In genomic region chr15:51702710-51703109, GRCh38 we compare ENCODE assay signal across 1 cellular context.
TF ChIP-seq lines count a peak whose summit lies in the region.

No MANE protein-coding gene starts in this region.

TF ChIP-seq in K562, 482 proteins besides CTCF, POLR2A, EP300 and RAD21 (continued from another document and continues in another):
- TF ChIP-seq, protein P1, sequence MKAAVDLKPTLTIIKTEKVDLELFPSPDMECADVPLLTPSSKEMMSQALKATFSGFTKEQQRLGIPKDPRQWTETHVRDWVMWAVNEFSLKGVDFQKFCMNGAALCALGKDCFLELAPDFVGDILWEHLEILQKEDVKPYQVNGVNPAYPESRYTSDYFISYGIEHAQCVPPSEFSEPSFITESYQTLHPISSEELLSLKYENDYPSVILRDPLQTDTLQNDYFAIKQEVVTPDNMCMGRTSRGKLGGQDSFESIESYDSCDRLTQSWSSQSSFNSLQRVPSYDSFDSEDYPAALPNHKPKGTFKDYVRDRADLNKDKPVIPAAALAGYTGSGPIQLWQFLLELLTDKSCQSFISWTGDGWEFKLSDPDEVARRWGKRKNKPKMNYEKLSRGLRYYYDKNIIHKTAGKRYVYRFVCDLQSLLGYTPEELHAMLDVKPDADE (conservative IDR thresholded peaks at IDR 0.05; ENCODE audit: control insufficient read depth, low read depth, low read length): no peak
- peak; percentile 88 for TF ChIP-seq SMARCA4 (IDR thresholded peaks at IDR 0.05)
- no peak for TF ChIP-seq RFX7 (CRISPR knock-in tag; IDR thresholded peaks at IDR 0.05)
- no peak for TF ChIP-seq ZNF408 (CRISPR knock-in tag; IDR thresholded peaks at IDR 0.05; ENCODE audit: low read depth)
- peak; percentile 80 for TF ChIP-seq C11orf30 (IDR thresholded peaks at IDR 0.05; ENCODE audit: low read depth)
- TF ChIP-seq ZNF79 (CRISPR knock-in tag; IDR thresholded peaks at IDR 0.05; ENCODE audit: low read depth): no peak
- TF ChIP-seq RBBP5 (IDR thresholded peaks at IDR 0.05; ENCODE audit: borderline replicate concordance, insufficient read depth, low read length, poor library complexity, severe bottlenecking): no peak
- no peak for TF ChIP-seq U2AF2 (optimal IDR thresholded peaks at IDR 0.05; ENCODE audit: low read depth, low read length)
- no peak for TF ChIP-seq NFE2L1 (tag; IDR thresholded peaks at IDR 0.05; ENCODE audit: borderline replicate concordance, low read depth)
- TF ChIP-seq, protein P2, sequence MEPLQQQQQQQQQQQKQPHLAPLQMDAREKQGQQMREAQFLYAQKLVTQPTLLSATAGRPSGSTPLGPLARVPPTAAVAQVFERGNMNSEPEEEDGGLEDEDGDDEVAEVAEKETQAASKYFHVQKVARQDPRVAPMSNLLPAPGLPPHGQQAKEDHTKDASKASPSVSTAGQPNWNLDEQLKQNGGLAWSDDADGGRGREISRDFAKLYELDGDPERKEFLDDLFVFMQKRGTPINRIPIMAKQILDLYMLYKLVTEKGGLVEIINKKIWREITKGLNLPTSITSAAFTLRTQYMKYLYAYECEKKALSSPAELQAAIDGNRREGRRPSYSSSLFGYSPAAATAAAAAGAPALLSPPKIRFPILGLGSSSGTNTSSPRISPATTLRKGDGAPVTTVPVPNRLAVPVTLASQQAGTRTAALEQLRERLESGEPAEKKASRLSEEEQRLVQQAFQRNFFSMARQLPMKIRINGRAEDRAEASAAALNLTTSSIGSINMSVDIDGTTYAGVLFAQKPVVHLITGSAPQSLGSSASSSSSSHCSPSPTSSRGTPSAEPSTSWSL (CRISPR knock-in tag; IDR thresholded peaks at IDR 0.05; ENCODE audit: borderline replicate concordance): no peak
- TF ChIP-seq RBM22 (IDR thresholded peaks at IDR 0.05; ENCODE audit: low read depth, low read length, poor library complexity, severe bottlenecking): no peak
- peak; percentile 97 for TF ChIP-seq ARID3A (IDR thresholded peaks at IDR 0.05; ENCODE audit: borderline replicate concordance, low read depth, low read length)
- no peak for TF ChIP-seq MCM3 (IDR thresholded peaks at IDR 0.05)
- TF ChIP-seq JUNB (CRISPR knock-in tag; conservative IDR thresholded peaks at IDR 0.05): no peak
- TF ChIP-seq CBFA2T3 (IDR thresholded peaks at IDR 0.05): peak; percentile 89
- no peak for TF ChIP-seq SMAD4 (CRISPR knock-in tag; conservative IDR thresholded peaks at IDR 0.05)
- peak in 1 of 2 experiments; percentile 35; a peak in 1 of 4 replicates for TF ChIP-seq TRIM24 (IDR thresholded peaks at IDR 0.05)
- TF ChIP-seq SUPT5H (IDR thresholded peaks at IDR 0.05): no peak
- TF ChIP-seq SETDB1 (IDR thresholded peaks at IDR 0.05; ENCODE audit: low read length): no peak
- no peak for TF ChIP-seq BCOR (IDR thresholded peaks at IDR 0.05)
- no peak for TF ChIP-seq HNRNPLL (IDR thresholded peaks at IDR 0.05; ENCODE audit: low read depth, low read length, poor library complexity, severe bottlenecking)
- peak; percentile 31; the same call in 1 of the 2 replicates for TF ChIP-seq CC2D1A (IDR thresholded peaks at IDR 0.05)
- TF ChIP-seq ZNF280A (IDR thresholded peaks at IDR 0.05; ENCODE audit: low read depth, partially characterized antibody): no peak
- no peak for TF ChIP-seq FOXP1 (CRISPR knock-in tag; IDR thresholded peaks at IDR 0.05)
- TF ChIP-seq HNRNPK (IDR thresholded peaks at IDR 0.05; ENCODE audit: low read depth, low read length, poor library complexity, severe bottlenecking): no peak
- no peak for TF ChIP-seq ZFP36 (IDR thresholded peaks at IDR 0.05; ENCODE audit: low read depth, low read length, partially characterized antibody)
- TF ChIP-seq NFE2 (IDR thresholded peaks at IDR 0.05; ENCODE audit: low read depth): peak; percentile 88
- no peak for TF ChIP-seq ARID2 (IDR thresholded peaks at IDR 0.05)
- TF ChIP-seq SRSF1 (IDR thresholded peaks at IDR 0.05; ENCODE audit: low read depth, low read length): no peak
- TF ChIP-seq BACH1 (tag; IDR thresholded peaks at IDR 0.05): no peak
- no peak for TF ChIP-seq MCM7 (IDR thresholded peaks at IDR 0.05)
- TF ChIP-seq CBX1 (IDR thresholded peaks at IDR 0.05; ENCODE audit: low read depth): no peak
- TF ChIP-seq MAFK (IDR thresholded peaks at IDR 0.05; ENCODE audit: low read length): peak; percentile 55; the same call in 1 of the 2 replicates
- TF ChIP-seq DLX4 (CRISPR knock-in tag; IDR thresholded peaks at IDR 0.05): no peak
- no peak for TF ChIP-seq MTA3 (IDR thresholded peaks at IDR 0.05; ENCODE audit: borderline replicate concordance)
- TF ChIP-seq HDAC6 (IDR thresholded peaks at IDR 0.05; ENCODE audit: low read depth, low read length): no peak
- no peak for TF ChIP-seq ZNF140 (CRISPR knock-in tag; IDR thresholded peaks at IDR 0.05)
- TF ChIP-seq PTTG1 (tag; IDR thresholded peaks at IDR 0.05; ENCODE audit: low read depth): no peak
- no peak for TF ChIP-seq KHSRP (IDR thresholded peaks at IDR 0.05)
- TF ChIP-seq ZNF165 (CRISPR knock-in tag; IDR thresholded peaks at IDR 0.05; ENCODE audit: borderline replicate concordance): no peak
- no peak for TF ChIP-seq HSF4 (CRISPR knock-in tag; IDR thresholded peaks at IDR 0.05; ENCODE audit: borderline replicate concordance)
- TF ChIP-seq ILF3 (IDR thresholded peaks at IDR 0.05; ENCODE audit: borderline replicate concordance): no peak
- no peak for TF ChIP-seq SP1 (CRISPR knock-in tag; IDR thresholded peaks at IDR 0.05)
- no peak for TF ChIP-seq YY1 (IDR thresholded peaks at IDR 0.05; ENCODE audit: borderline replicate concordance in 1 of 3, control insufficient read depth in 1 of 3, extremely low read depth in 1 of 3, insufficient read depth in 3 of 3, insufficient read length in 1 of 3, insufficient replicate concordance in 2 of 3, low read depth in 1 of 3, low read length in 2 of 3)
- no peak for TF ChIP-seq ERF (CRISPR knock-in tag; IDR thresholded peaks at IDR 0.05)
- TF ChIP-seq ATF1 (CRISPR knock-in tag; IDR thresholded peaks at IDR 0.05): no peak
- TF ChIP-seq ATF1 (tag; IDR thresholded peaks at IDR 0.05): 0 out of 2 replicates have a peak, but pooled peaks have one; percentile 16
- TF ChIP-seq ZFX (CRISPR knock-in tag; IDR thresholded peaks at IDR 0.05): no peak
- peak; percentile 84 for TF ChIP-seq ZNF316 (IDR thresholded peaks at IDR 0.05)
- no peak for TF ChIP-seq CTBP1 (IDR thresholded peaks at IDR 0.05; ENCODE audit: borderline replicate concordance)
- TF ChIP-seq DDX20 (tag; IDR thresholded peaks at IDR 0.05; ENCODE audit: low read depth): no peak
- TF ChIP-seq VEZF1 (CRISPR knock-in tag; IDR thresholded peaks at IDR 0.05): 0 out of 2 replicates have a peak, but pooled peaks have one; percentile 26
- no peak for TF ChIP-seq CBX2 (IDR thresholded peaks at IDR 0.05; ENCODE audit: insufficient read depth, low read length, poor library complexity, severe bottlenecking)
- TF ChIP-seq ZNF184 (CRISPR knock-in tag; IDR thresholded peaks at IDR 0.05): no peak
- no peak for TF ChIP-seq KDM2B (CRISPR knock-in tag; IDR thresholded peaks at IDR 0.05)
- TF ChIP-seq, protein P3, sequence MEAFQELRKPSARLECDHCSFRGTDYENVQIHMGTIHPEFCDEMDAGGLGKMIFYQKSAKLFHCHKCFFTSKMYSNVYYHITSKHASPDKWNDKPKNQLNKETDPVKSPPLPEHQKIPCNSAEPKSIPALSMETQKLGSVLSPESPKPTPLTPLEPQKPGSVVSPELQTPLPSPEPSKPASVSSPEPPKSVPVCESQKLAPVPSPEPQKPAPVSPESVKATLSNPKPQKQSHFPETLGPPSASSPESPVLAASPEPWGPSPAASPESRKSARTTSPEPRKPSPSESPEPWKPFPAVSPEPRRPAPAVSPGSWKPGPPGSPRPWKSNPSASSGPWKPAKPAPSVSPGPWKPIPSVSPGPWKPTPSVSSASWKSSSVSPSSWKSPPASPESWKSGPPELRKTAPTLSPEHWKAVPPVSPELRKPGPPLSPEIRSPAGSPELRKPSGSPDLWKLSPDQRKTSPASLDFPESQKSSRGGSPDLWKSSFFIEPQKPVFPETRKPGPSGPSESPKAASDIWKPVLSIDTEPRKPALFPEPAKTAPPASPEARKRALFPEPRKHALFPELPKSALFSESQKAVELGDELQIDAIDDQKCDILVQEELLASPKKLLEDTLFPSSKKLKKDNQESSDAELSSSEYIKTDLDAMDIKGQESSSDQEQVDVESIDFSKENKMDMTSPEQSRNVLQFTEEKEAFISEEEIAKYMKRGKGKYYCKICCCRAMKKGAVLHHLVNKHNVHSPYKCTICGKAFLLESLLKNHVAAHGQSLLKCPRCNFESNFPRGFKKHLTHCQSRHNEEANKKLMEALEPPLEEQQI (IDR thresholded peaks at IDR 0.05): no peak
- TF ChIP-seq, protein P4, sequence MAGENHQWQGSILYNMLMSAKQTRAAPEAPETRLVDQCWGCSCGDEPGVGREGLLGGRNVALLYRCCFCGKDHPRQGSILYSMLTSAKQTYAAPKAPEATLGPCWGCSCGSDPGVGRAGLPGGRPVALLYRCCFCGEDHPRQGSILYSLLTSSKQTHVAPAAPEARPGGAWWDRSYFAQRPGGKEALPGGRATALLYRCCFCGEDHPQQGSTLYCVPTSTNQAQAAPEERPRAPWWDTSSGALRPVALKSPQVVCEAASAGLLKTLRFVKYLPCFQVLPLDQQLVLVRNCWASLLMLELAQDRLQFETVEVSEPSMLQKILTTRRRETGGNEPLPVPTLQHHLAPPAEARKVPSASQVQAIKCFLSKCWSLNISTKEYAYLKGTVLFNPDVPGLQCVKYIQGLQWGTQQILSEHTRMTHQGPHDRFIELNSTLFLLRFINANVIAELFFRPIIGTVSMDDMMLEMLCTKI (IDR thresholded peaks at IDR 0.05; ENCODE audit: partially characterized antibody): no peak
- TF ChIP-seq NCOR1 (IDR thresholded peaks at IDR 0.05): peak; percentile 72
- 0 out of 2 replicates have a peak, but pooled peaks have one; percentile 23 for TF ChIP-seq KLF16 (IDR thresholded peaks at IDR 0.05)
- peak in 1 of 2 experiments; percentile 58; a peak in 1 of 4 replicates for TF ChIP-seq TBL1XR1 (IDR thresholded peaks at IDR 0.05; ENCODE audit: low read length in 2 of 2)
- no peak for TF ChIP-seq RUNX1 (IDR thresholded peaks at IDR 0.05; ENCODE audit: low read depth)
- TF ChIP-seq, protein P5, sequence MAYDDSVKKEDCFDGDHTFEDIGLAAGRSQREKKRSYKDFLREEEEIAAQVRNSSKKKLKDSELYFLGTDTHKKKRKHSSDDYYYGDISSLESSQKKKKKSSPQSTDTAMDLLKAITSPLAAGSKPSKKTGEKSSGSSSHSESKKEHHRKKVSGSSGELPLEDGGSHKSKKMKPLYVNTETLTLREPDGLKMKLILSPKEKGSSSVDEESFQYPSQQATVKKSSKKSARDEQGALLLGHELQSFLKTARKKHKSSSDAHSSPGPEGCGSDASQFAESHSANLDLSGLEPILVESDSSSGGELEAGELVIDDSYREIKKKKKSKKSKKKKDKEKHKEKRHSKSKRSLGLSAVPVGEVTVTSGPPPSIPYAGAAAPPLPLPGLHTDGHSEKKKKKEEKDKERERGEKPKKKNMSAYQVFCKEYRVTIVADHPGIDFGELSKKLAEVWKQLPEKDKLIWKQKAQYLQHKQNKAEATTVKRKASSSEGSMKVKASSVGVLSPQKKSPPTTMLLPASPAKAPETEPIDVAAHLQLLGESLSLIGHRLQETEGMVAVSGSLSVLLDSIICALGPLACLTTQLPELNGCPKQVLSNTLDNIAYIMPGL (CRISPR knock-in tag; IDR thresholded peaks at IDR 0.05): no peak
- TF ChIP-seq SNRNP70 (optimal IDR thresholded peaks at IDR 0.05; ENCODE audit: low read depth, low read length): no peak
- TF ChIP-seq ZBTB8A (IDR thresholded peaks at IDR 0.05; ENCODE audit: partially characterized antibody): no peak
- no peak for TF ChIP-seq HEY1 (CRISPR knock-in tag; IDR thresholded peaks at IDR 0.05; ENCODE audit: borderline replicate concordance)
- no peak for TF ChIP-seq ZNF23 (CRISPR knock-in tag; IDR thresholded peaks at IDR 0.05)
